ENCODE assay signal across 8 cellular contexts in the genomic region with DNA sequence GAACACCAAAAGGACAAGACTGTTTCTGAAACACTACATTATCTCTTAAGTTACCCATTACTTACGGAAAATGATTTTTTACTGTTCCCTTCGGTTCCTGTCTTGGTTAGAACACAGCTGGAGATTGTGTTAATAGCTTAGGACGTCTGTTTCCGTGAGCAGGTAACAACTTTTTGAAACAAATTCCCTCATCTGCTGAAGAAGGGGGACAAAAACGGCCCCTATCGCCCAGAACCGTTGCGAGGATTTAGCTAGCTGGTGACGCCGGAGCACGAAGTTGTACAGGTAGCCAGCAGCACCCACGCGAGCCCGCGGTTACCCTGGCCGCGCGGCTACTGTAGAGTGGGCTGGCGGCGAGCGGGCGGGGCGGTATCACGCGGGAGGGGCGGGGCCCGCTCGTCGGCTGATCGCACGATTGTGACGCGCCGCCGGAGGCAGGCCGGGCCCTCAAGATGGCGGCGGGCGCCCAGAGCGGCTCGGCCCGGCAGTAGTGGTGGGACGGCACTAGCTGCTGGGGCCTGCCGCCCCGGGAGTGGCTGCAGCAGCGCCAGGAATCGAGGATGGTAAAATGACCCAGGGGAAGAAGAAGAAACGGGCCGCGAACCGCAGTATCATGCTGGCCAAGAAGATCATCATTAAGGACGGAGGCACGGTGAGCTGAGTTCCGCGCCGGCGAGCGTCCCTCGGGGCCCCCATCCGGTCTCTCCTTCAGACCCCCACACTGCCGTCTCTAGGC.
DNase-seq lines count a peak whose midpoint lies in the region; ATAC-seq and TF ChIP-seq lines count a peak whose summit lies in the region.

No MANE protein-coding gene starts in this region.

- no peaks in the 10 kb centered on the region for H3K9me3 Mint-ChIP-seq in T-helper 2 cell treated with Interferon-gamma antibody and Interleukin-4, amounts not matched to agents 5 μg/mL and 100 μg/mL, for 36 hours

- 0% methylated on average over 36 of the region's 61 CpGs for WGBS in hepatocyte (ENCODE audit: low lambda C conversion rate, missing lambda C conversion rate)

- peak overlapping the region; percentile 82 for H3K4me2 ChIP-seq in hepatocyte

- H3K9me3 ChIP-seq in ascending aorta (no peaks in the 10 kb centered on the region), hepatocyte (ENCODE audit: low read depth) (no peaks in the 10 kb centered on the region)

- no peaks in the 10 kb centered on the region for H3K36me3 ChIP-seq in ascending aorta
- no peaks in the 10 kb centered on the region for H3K36me3 ChIP-seq in hepatocyte (replicated peaks; ENCODE audit: insufficient read depth, low read depth)

- peak overlapping the region; percentile 97 to 98 for H3K27ac ChIP-seq in ascending aorta
- H3K27ac ChIP-seq in hepatocyte: peak overlapping the region; percentile 99

- H3K27me3 ChIP-seq in ascending aorta (no peaks in the 10 kb centered on the region), hepatocyte (no peaks in the 10 kb centered on the region)

- ATAC-seq in GM18502 (IDR thresholded peaks at IDR 0.05; ENCODE audit: poor library complexity, unreplicated experiment) (peak; percentile 87), HG02870 (IDR thresholded peaks at IDR 0.05; ENCODE audit: unreplicated experiment) (peak; percentile 83)

- H3K4me3 ChIP-seq in ascending aorta (peak overlapping the region; percentile 93 to 94), hepatocyte (peak overlapping the region; percentile 84)

- peaks cover 35% of the 10 kb centered on the region for H3K36me3 Mint-ChIP-seq in T-helper 2 cell treated with Interferon-gamma antibody and Interleukin-4, amounts not matched to agents 5 μg/mL and 100 μg/mL, for 36 hours (ENCODE audit: low read depth)

- H3K4me1 Mint-ChIP-seq in T-helper 2 cell treated with Interferon-gamma antibody and Interleukin-4, amounts not matched to agents 5 μg/mL and 100 μg/mL, for 36 hours (ENCODE audit: low read depth): peaks cover 45% of the 10 kb centered on the region

- H3K9me2 ChIP-seq in hepatocyte (replicated peaks; ENCODE audit: insufficient read depth): no peaks in the 10 kb centered on the region

- H2AFZ ChIP-seq in hepatocyte: peak overlapping the region; percentile 79

- TF ChIP-seq CTCF in ascending aorta (IDR thresholded peaks at IDR 0.05): no peak
- TF ChIP-seq CTCF in hepatocyte (IDR thresholded peaks at IDR 0.05; ENCODE audit: poor library complexity): no peak

- H3K79me2 ChIP-seq in hepatocyte: peaks cover 65% of the 10 kb centered on the region

- no peaks in the 10 kb centered on the region for H3K27me3 Mint-ChIP-seq in T-helper 2 cell treated with Interferon-gamma antibody and Interleukin-4, amounts not matched to agents 5 μg/mL and 100 μg/mL, for 36 hours (ENCODE audit: low read depth)

- H3K4me3 Mint-ChIP-seq in T-helper 2 cell treated with Interferon-gamma antibody and Interleukin-4, amounts not matched to agents 5 μg/mL and 100 μg/mL, for 36 hours: peak overlapping the region; percentile 92

- intact Hi-C loops in ascending aorta (cut with DNase I): loop anchor here (1.0 to 5.0 kb wide), 7 partner anchors 95 to 857 kb away; a partner anchor contains a TSS

- H3K27ac Mint-ChIP-seq in T-helper 2 cell treated with Interferon-gamma antibody and Interleukin-4, amounts not matched to agents 5 μg/mL and 100 μg/mL, for 36 hours: peak overlapping the region; percentile 98

- H3K4me1 ChIP-seq in ascending aorta (peaks cover 4 to 9% of the 10 kb centered on the region in 2 donors), hepatocyte (ENCODE audit: insufficient read depth) (no peaks in the 10 kb centered on the region)

- DNase-seq in NCI-H146 treated with DMSO at 0.1 percent for 48 hours (lab: John Stamatoyannopoulos, UW; ENCODE audit: unreplicated experiment) (peak; percentile 46), ascending aorta (ENCODE audit: low spot score in 2 of 2) (peak; percentile 59 to 95), hepatocyte (ENCODE audit: low spot score) (peak; percentile 97), retina (peak; percentile 93), OCI-M2 (lab: John Stamatoyannopoulos, UW; ENCODE audit: unreplicated experiment) (no peak)
- peak; percentile 92 for DNase-seq in T-helper 2 cell treated with Interferon-gamma antibody and Interleukin-4, amounts not matched to agents 5 μg/mL and 100 μg/mL, for 36 hours (ENCODE audit: low spot score)

- H4K20me1 ChIP-seq in hepatocyte (ENCODE audit: insufficient read depth, poor library complexity, severe bottlenecking): peaks cover 26% of the 10 kb centered on the region
